In genomic region chrX:69133561-69134542, GRCh38 we compare ENCODE assay signal across 8 cellular contexts. TPM values are rescaled to one million over a fixed set of nuclear protein-coding genes. Genes with fewer than 3 reads are reported as not detected.
DNase-seq lines count a peak whose midpoint lies in the region; ATAC-seq lines count a peak whose summit lies in the region.

No MANE protein-coding gene starts in this region.

- H3K4me1 Mint-ChIP-seq in activated T-helper 1 cell treated with anti-CD3 and anti-CD28 coated beads, Interleukin-12 subunit alpha, Interleukin-12 subunit beta, Interleukin-2, Interleukin-4 antibody, amounts not matched to agents 30 ng/mL and 10 ng/mL and 1 ng/mL, durations not matched to agents 14 hours and 24 hours and 36 hours (ENCODE audit: low read depth): no peaks in the 10 kb centered on the region

- H3K27me3 Mint-ChIP-seq in activated T-helper 1 cell treated with anti-CD3 and anti-CD28 coated beads, Interleukin-12 subunit alpha, Interleukin-12 subunit beta, Interleukin-2, Interleukin-4 antibody, amounts not matched to agents 30 ng/mL and 10 ng/mL and 1 ng/mL, durations not matched to agents 14 hours and 24 hours and 36 hours (ENCODE audit: insufficient read depth): peaks cover 10% of the 10 kb centered on the region

- ATAC-seq in esophagus mucosa: peak; percentile 67
- ATAC-seq in HG03469 (IDR thresholded peaks at IDR 0.05; ENCODE audit: unreplicated experiment): no peak

- H3K27ac Mint-ChIP-seq in activated T-helper 1 cell treated with anti-CD3 and anti-CD28 coated beads, Interleukin-12 subunit alpha, Interleukin-12 subunit beta, Interleukin-2, Interleukin-4 antibody, amounts not matched to agents 30 ng/mL and 10 ng/mL and 1 ng/mL, durations not matched to agents 14 hours and 24 hours and 36 hours: no peak overlapping the region

- H3K36me3 Mint-ChIP-seq in activated T-helper 1 cell treated with anti-CD3 and anti-CD28 coated beads, Interleukin-12 subunit alpha, Interleukin-12 subunit beta, Interleukin-2, Interleukin-4 antibody, amounts not matched to agents 30 ng/mL and 10 ng/mL and 1 ng/mL, durations not matched to agents 14 hours and 24 hours and 36 hours (ENCODE audit: low read depth): no peaks in the 10 kb centered on the region

- DNase-seq in NCI-H1436 (lab: John Stamatoyannopoulos, UW): peak; percentile 24
- DNase-seq in NCI-H1436 treated with DMSO at 0.1 percent for 48 hours (lab: John Stamatoyannopoulos, UW): no peak
- peak; percentile 78 for DNase-seq in NCI-H82 (lab: John Stamatoyannopoulos, UW)
- peak; percentile 72 for DNase-seq in renal cortical epithelial cell (ENCODE audit: low read depth)
- DNase-seq in midbrain (lab: John Stamatoyannopoulos, UW): no peak
- no peak for DNase-seq in activated T-helper 1 cell treated with anti-CD3 and anti-CD28 coated beads, Interleukin-12 subunit alpha, Interleukin-12 subunit beta, Interleukin-2, Interleukin-4 antibody, amounts not matched to agents 30 ng/mL and 10 ng/mL and 1 ng/mL, durations not matched to agents 14 hours and 24 hours and 36 hours (ENCODE audit: low spot score)

- no peaks in the 10 kb centered on the region for H3K9me3 Mint-ChIP-seq in activated T-helper 1 cell treated with anti-CD3 and anti-CD28 coated beads, Interleukin-12 subunit alpha, Interleukin-12 subunit beta, Interleukin-2, Interleukin-4 antibody, amounts not matched to agents 30 ng/mL and 10 ng/mL and 1 ng/mL, durations not matched to agents 14 hours and 24 hours and 36 hours

- intact Hi-C loops in activated T-helper 1 cell treated with anti-CD3 and anti-CD28 coated beads, Interleukin-12 subunit alpha, Interleukin-12 subunit beta, Interleukin-2, Interleukin-4 antibody, amounts not matched to agents 30 ng/mL and 10 ng/mL and 1 ng/mL, durations not matched to agents 14 hours and 24 hours and 36 hours (cut with micrococcal nuclease): no loop called here

- H3K4me3 Mint-ChIP-seq in activated T-helper 1 cell treated with anti-CD3 and anti-CD28 coated beads, Interleukin-12 subunit alpha, Interleukin-12 subunit beta, Interleukin-2, Interleukin-4 antibody, amounts not matched to agents 30 ng/mL and 10 ng/mL and 1 ng/mL, durations not matched to agents 14 hours and 24 hours and 36 hours: no peak overlapping the region

RNA-seq across cellular contexts. Expression of gene PJA1, which starts 31.4 kb away (rescaled TPM):
- 10.6 TPM for total RNA-seq in esophagus mucosa
- total RNA-seq in renal cortical epithelial cell: 38.0 and 47.1 TPM in 2 replicates
- total RNA-seq in activated T-helper 1 cell treated with anti-CD3 and anti-CD28 coated beads, Interleukin-12 subunit alpha, Interleukin-12 subunit beta, Interleukin-2, Interleukin-4 antibody, amounts not matched to agents 30 ng/mL and 10 ng/mL and 1 ng/mL, durations not matched to agents 14 hours and 24 hours and 36 hours: 14.5 and 15.6 TPM in 2 replicates

Comparison
In these comparisons a context has a peak if more than half of its experiments do, and no peak if none do; other contexts are left out.
1. DNase-seq: peak in NCI-H1436 (single experiment), NCI-H82 (single experiment) and renal cortical epithelial cell (single experiment); none in NCI-H1436 treated with DMSO at 0.1 percent for 48 hours (single experiment), midbrain (single experiment) and activated T-helper 1 cell treated with anti-CD3 and anti-CD28 coated beads, Interleukin-12 subunit alpha, Interleukin-12 subunit beta, Interleukin-2, Interleukin-4 antibody, amounts not matched to agents 30 ng/mL and 10 ng/mL and 1 ng/mL, durations not matched to agents 14 hours and 24 hours and 36 hours (single experiment).